Comparison of ENCODE assay signal across 8 cellular contexts in the genomic region with DNA sequence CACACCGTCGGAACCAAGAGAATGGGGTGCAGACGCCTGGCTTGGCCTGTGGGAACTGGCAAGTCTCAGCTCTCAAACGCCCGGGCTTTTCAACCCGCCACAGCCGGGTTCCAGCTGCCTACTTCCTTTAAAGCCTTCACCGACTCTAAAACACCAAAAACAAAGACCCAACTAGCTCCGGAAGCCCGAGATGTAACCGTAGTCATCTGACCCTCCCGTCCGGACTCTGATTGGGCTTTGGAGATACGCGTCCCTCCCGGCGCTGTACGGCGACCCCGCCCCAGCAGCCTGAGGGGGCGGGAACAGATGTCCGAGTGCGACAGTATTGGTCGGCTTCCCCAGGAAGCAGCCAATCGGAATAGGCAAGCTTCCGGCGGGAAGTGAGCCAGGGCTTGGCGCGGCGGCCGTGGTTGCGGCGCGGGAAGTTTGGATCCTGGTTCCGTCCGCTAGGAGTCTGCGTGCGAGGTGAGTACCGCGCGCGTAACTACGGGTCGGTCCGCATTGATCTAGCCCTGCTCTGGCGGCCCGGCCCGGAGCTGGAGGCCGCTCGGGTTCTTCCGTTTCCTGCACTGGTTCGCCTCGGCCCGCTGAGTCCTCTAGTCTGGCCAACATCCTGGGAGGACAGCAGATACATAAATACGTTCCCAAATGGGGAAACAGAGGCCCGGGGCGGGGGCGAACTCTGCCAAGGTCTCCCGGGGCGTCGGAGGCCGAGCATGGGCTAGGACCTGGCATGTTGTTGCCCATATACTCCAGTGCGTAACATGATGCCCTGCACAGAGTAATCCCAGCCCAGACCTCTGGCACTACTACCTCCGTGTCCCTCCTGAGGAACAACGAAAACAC.
DNase-seq lines count a peak whose midpoint lies in the region; ATAC-seq lines count a peak whose summit lies in the region.

Gene BLM, plus strand, starts transcription at position 371 of the 846 bp plus-strand sequence. CDS start 30,047 bp downstream, outside the sequence.

- ATAC-seq in GM19035 (IDR thresholded peaks at IDR 0.05; ENCODE audit: unreplicated experiment), result peak; percentile 98
- ATAC-seq in HG03354 (IDR thresholded peaks at IDR 0.05; ENCODE audit: poor library complexity, severe bottlenecking, unreplicated experiment), result peak; percentile 98
- peak; percentile 100 for ATAC-seq in activated CD4-positive, CD25-positive, alpha-beta regulatory T cell treated with anti-CD3 and anti-CD28 coated beads, Interleukin-2, amount 50 U/mL, for 24 hours

- DNase-seq in AML-193 (lab: John Stamatoyannopoulos, UW), result peak; percentile 95 to 96
- peak; percentile 92 for DNase-seq in NCI-H446 treated with DMSO at 0.1 percent for 48 hours (lab: John Stamatoyannopoulos, UW)
- DNase-seq in cerebellar cortex (ENCODE audit: low spot score), result peak; percentile 98
- DNase-seq in islet precursor cell, result peak; percentile 99
- DNase-seq in stimulated activated CD4-positive, alpha-beta T cell treated with anti-CD3 and anti-CD28 coated beads, Interleukin-12 subunit alpha, Interleukin-12 subunit beta, amount 100 ng/mL, for 48 hours (ENCODE audit: low read depth in 2 of 3, low spot score in 1 of 3), result peak; percentile 88 to 93 (median 88)

Comparison
In these comparisons a context has a peak if more than half of its experiments do, and no peak if none do; other contexts are left out.
1. Peak in every context shown above with its lines: DNase-seq and ATAC-seq.